In the genomic region with DNA sequence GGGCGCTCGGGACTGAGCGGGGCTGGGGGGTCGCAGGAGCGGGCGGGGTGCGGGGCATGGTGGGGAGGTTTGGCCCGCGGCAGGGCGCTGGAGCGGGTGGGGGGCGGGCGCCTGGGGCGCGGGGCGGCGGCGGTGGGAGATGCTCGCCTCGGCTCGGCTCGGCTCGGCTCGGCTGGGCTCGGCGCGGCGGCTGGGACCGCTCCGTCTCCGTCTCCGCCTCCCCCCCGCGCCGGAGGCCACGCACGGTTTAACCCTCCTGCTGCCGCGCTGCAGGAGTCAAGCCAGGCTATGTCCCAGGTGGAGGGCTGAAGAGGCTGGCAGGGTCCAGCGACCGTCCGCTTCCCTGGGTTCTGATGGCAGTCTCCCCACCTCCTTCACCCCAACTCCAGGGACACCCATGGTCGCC, we compare ENCODE assay signal across 1 cellular context.
TF ChIP-seq lines count a peak whose summit lies in the region.

TSS of gene PIANP (minus strand) at position 170 of the 406 bp plus-strand sequence. CDS start 2,754 bp downstream, outside the sequence.

TF ChIP-seq in SK-N-SH treated with all-trans-retinoic acid at 6 μM for 48 hours, 23 proteins besides CTCF, POLR2A, EP300 and RAD21 (continued from another document):
- TF ChIP-seq ZFP30 (CRISPR knock-in tag; IDR thresholded peaks at IDR 0.05) = no peak
- TF ChIP-seq TOX (CRISPR knock-in tag; IDR thresholded peaks at IDR 0.05; ENCODE audit: borderline replicate concordance) = no peak
TF ChIP-seq in SK-N-SH treated with all-trans-retinoic acid at 6 μM for 48 hours: peak in this region for 0.
